Comparison of ENCODE assay signal across 8 cellular contexts in the genomic region with DNA sequence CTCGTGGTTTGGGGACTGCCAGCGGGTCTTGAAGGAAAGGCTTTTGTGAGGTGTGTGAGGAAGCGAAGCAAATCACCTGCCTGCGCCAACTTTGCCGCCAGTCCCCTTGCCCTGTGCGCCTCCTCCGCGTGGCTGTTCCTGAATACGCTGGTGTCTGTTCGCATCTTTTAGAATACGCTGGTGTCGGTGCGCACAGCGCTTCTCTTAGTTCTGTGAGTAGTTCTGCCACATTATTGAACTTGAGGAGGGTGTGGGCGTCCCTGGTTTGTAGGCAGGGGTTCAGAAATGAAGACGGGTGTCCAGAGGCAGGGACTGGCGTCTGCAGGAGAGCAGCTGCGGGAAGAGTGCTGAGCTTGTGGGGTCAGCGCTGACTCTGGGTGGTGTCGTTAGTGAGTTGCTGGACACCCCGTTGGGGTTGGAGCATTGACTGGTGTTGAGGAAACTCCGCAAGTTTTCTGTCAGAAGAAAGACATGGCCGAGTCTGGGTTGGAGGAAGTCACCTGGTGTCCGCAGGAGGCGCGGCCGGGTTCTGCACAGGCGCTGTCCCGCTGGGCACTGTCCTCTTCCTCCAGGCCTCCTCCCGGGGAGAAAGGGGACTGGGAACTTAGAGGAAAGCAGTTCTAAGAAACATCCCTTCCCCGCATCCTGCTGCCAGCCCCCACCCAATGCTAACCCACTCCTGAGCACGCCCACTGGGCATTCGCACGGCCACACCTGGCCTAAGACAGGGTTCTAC. TPM values are rescaled to one million over a fixed set of nuclear protein-coding genes. Genes with fewer than 3 reads are reported as not detected.
DNase-seq lines count a peak whose midpoint lies in the region; ATAC-seq and TF ChIP-seq lines count a peak whose summit lies in the region.

No MANE protein-coding gene starts in this region.

- peaks cover 6 to 15% (median 13%) of the 10 kb centered on the region in 3 donors for H3K4me1 Mint-ChIP-seq in IgD-negative memory B cell
- peaks cover 12% of the 10 kb centered on the region for H3K4me1 Mint-ChIP-seq in nephron

- TF ChIP-seq CTCF in fibroblast of mammary gland (conservative IDR thresholded peaks at IDR 0.05; ENCODE audit: control insufficient read depth, insufficient read depth, low read depth, low read length) (no peak), nephron (IDR thresholded peaks at IDR 0.05; ENCODE audit: unreplicated experiment in 3 of 3) (no peak), uterus (IDR thresholded peaks at IDR 0.05) (no peak)

- no peaks in the 10 kb centered on the region for H3K36me3 ChIP-seq in uterus

- H3K27me3 ChIP-seq in uterus: no peaks in the 10 kb centered on the region

- intact Hi-C loops in uterus (cut with DNase I; ENCODE audit: low total_unique reads): no loop called here

- peaks cover 4% of the 10 kb centered on the region for H3K27me3 Mint-ChIP-seq in IgD-negative memory B cell
- peaks cover 13% of the 10 kb centered on the region for H3K27me3 Mint-ChIP-seq in nephron (ENCODE audit: low read depth)

- peak overlapping the region; percentile 94 to 96 (median 95) for H3K27ac Mint-ChIP-seq in IgD-negative memory B cell
- H3K27ac Mint-ChIP-seq in nephron: peak overlapping the region; percentile 100

- ATAC-seq in GM19397 (IDR thresholded peaks at IDR 0.05; ENCODE audit: unreplicated experiment): peak; percentile 11

- H3K4me3 ChIP-seq in fibroblast of mammary gland (ENCODE audit: control insufficient read depth, low read depth, low read length) (peak overlapping the region; percentile 71), uterus (peak overlapping the region; percentile 77 to 86)

- H3K4me3 Mint-ChIP-seq in IgD-negative memory B cell (peak overlapping the region; percentile 98 to 100 (median 100)), nephron (peak overlapping the region; percentile 98 to 100 (median 99))

- no peaks in the 10 kb centered on the region for H3K9me3 ChIP-seq in uterus

- H3K4me1 ChIP-seq in uterus: peaks cover 9 to 12% of the 10 kb centered on the region in 2 donors

- H3K27ac ChIP-seq in uterus: peak overlapping the region; percentile 88 to 90

- TF ChIP-seq POLR2A in uterus (IDR thresholded peaks at IDR 0.05): no peak

- DNase-seq in CD1c-positive myeloid dendritic cell (ENCODE audit: extremely low spot score): peak; percentile 37
- DNase-seq in activated CD4-positive, alpha-beta T cell treated with anti-CD3 and anti-CD28 coated beads, Interleukin-2, amount 50 U/mL, for 48 hours: peak; percentile 19 to 27
- DNase-seq in fibroblast of mammary gland (ENCODE audit: low read depth): peak; percentile 35
- no peak for DNase-seq in uterus
- DNase-seq in D341Med (ENCODE audit: low spot score): no peak

- H3K36me3 Mint-ChIP-seq in IgD-negative memory B cell: peaks cover 10% of the 10 kb centered on the region
- peaks cover 31% of the 10 kb centered on the region for H3K36me3 Mint-ChIP-seq in nephron (ENCODE audit: low read depth)

- H3K9me3 Mint-ChIP-seq in IgD-negative memory B cell (peaks cover 1 to 30% (median 26%) of the 10 kb centered on the region in 3 donors), nephron (peaks cover 35% of the 10 kb centered on the region)

RNA-seq across cellular contexts. Expression of a gene that starts 1.0 kb away (rescaled TPM):
- polyA plus RNA-seq in IgD-negative memory B cell: 6.4 TPM
- total RNA-seq in uterus: 10 to 100 TPM in 3 of 4 donors, 1 to 10 TPM in 1; 2.6 to 20.9 (median 16.1) TPM

Comparison
In these comparisons a context has a peak if more than half of its experiments do, and no peak if none do; other contexts are left out.
1. DNase-seq: peak in CD1c-positive myeloid dendritic cell (single experiment), activated CD4-positive, alpha-beta T cell treated with anti-CD3 and anti-CD28 coated beads, Interleukin-2, amount 50 U/mL, for 48 hours (2 of 2) and fibroblast of mammary gland (single experiment); none in uterus (0 of 2) and D341Med (single experiment).